ENCODE assay signal across 13 cellular contexts in the genomic region with DNA sequence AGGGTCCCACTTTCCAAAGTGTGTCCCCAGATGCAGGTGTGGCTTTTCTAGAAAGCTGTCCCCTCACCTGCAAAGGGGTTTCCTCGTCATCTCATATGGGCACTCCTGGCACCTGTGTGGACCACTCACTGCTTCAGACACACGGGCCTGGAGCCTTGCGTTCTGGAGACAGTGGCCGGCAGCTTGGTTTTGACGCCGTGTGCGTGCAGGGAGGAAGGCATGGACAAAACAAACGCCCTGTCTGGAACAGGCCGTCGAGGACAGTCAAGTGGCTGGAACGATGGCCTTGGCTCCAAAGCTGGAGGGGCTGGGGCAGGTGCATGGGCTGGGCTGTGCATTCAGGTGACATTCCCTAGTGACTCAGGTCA. TPM values are rescaled to one million over a fixed set of nuclear protein-coding genes. Genes with fewer than 3 reads are reported as not detected.
A peak's percentile ranks its signal among the peaks of the same experiment; 100 is the strongest.
DNase-seq lines count a peak whose midpoint lies in the region; ATAC-seq and TF ChIP-seq lines count a peak whose summit lies in the region.
"Had no signal": no experiment of that assay in that cellular context is flagged by ENCODE, and none has a peak within 500 bp of the region (broad histone marks: within the 10 kb centered on the region; RNA-seq: fewer than 3 reads in every experiment).

No MANE protein-coding gene starts in this region.

- H3K79me1 ChIP-seq in mesenchymal stem cell (replicated peaks; ENCODE audit: low read length, poor library complexity, severe bottlenecking): peaks cover 46% of the 10 kb centered on the region

- H2BK12ac ChIP-seq in mesenchymal stem cell (ENCODE audit: low read length in 2 of 2): no peak overlapping the region

- H3K14ac ChIP-seq in mesenchymal stem cell (ENCODE audit: low read length in 2 of 2): no peak overlapping the region

- H3K23ac ChIP-seq in mesenchymal stem cell (ENCODE audit: low read length in 2 of 2): no peak overlapping the region

- TF ChIP-seq CTCF in right atrium auricular region (IDR thresholded peaks at IDR 0.05): no peak
- no peak for TF ChIP-seq CTCF in glutamatergic neuron (IDR thresholded peaks at IDR 0.05; ENCODE audit: partially characterized antibody, unreplicated experiment)
- no peak for TF ChIP-seq CTCF in lower leg skin (IDR thresholded peaks at IDR 0.05)

- H3K27ac ChIP-seq in right atrium auricular region (no peak overlapping the region), mesenchymal stem cell (ENCODE audit: low read length, poor library complexity, severe bottlenecking) (no peak overlapping the region)

- peaks cover 8% of the 10 kb centered on the region for H3K27me3 Mint-ChIP-seq in glutamatergic neuron (ENCODE audit: unreplicated experiment)

- no peak overlapping the region for H3K18ac ChIP-seq in mesenchymal stem cell (ENCODE audit: low read depth in 1 of 2, low read length in 2 of 2)

- no peak overlapping the region for H3K4ac ChIP-seq in mesenchymal stem cell (ENCODE audit: low read depth in 1 of 2, low read length in 2 of 2)

- no peak overlapping the region for H2BK5ac ChIP-seq in mesenchymal stem cell (ENCODE audit: low read depth, low read length, poor library complexity, severe bottlenecking)

- DNase-seq in left ventricle myocardium superior (peak; percentile 12), right atrium auricular region (ENCODE audit: low spot score) (no peak), glutamatergic neuron (peak; percentile 1), mesenchymal stem cell (no peak), kidney glomerular epithelial cell (lab: John Stamatoyannopoulos, UW) (no peak), lower leg skin (ENCODE audit: low spot score in 2 of 2) (no peak)
- DNase-seq in activated CD4-positive, alpha-beta T cell treated with anti-CD3 and anti-CD28 coated beads, Interleukin-2, amount 50 U/mL, for 4 hours: no peak
- DNase-seq: Caco-2; CD8-positive, alpha-beta T cell; DND-41; GF-D8 had no signal

- H4K91ac ChIP-seq in mesenchymal stem cell (ENCODE audit: low read length): peak overlapping the region; percentile 20

- no peak overlapping the region for H4K8ac ChIP-seq in mesenchymal stem cell (ENCODE audit: low read length)

- H3K4me1 ChIP-seq in right atrium auricular region: peaks cover 0 to 33% of the 10 kb centered on the region in 2 donors
- H3K4me1 ChIP-seq in mesenchymal stem cell (ENCODE audit: control insufficient read depth, insufficient read depth, low read depth, low read length): peaks cover 10% of the 10 kb centered on the region
- H3K4me1 ChIP-seq: Caco-2, HAP-1 had no signal

- no peak overlapping the region for H2BK120ac ChIP-seq in mesenchymal stem cell (ENCODE audit: low read depth, low read length)

- H3K36me3 ChIP-seq in right atrium auricular region (peaks cover 56% of the 10 kb centered on the region), mesenchymal stem cell (ENCODE audit: control insufficient read depth in 1 of 2, insufficient read depth in 2 of 2, low read depth in 1 of 2, low read length in 2 of 2) (peaks cover 82 to 85% of the 10 kb centered on the region in 2 experiments)

- no peak overlapping the region for H2AK5ac ChIP-seq in mesenchymal stem cell (ENCODE audit: low read length, severe bottlenecking)

- H3K4me1 Mint-ChIP-seq in glutamatergic neuron (ENCODE audit: low read depth, unreplicated experiment): peaks cover 16% of the 10 kb centered on the region
- H3K4me1 Mint-ChIP-seq: CD14-positive monocyte had no signal

- peaks cover 7% of the 10 kb centered on the region for H3K9me3 Mint-ChIP-seq in glutamatergic neuron (ENCODE audit: unreplicated experiment)
- H3K9me3 Mint-ChIP-seq: CD14-positive monocyte; CD8-positive, alpha-beta T cell had no signal

- WGBS in mesenchymal stem cell: 97% methylated on average over 11 of the region's 11 CpGs
- WGBS in lower leg skin, 2 donors: 91 to 94% methylated on average over 11 of the region's 11 CpGs

- H3K9me3 ChIP-seq in right atrium auricular region (no peaks in the 10 kb centered on the region), mesenchymal stem cell (ENCODE audit: control insufficient read depth, low read length) (no peaks in the 10 kb centered on the region)
- H3K9me3 ChIP-seq: Caco-2, HAP-1 had no signal

- no peak for TF ChIP-seq POLR2A in lower leg skin (IDR thresholded peaks at IDR 0.05)

- H3K4me2 ChIP-seq in mesenchymal stem cell (ENCODE audit: low read length, poor library complexity, severe bottlenecking): no peak overlapping the region

- H3K4me3 Mint-ChIP-seq in glutamatergic neuron (ENCODE audit: unreplicated experiment): no peak overlapping the region
- H3K4me3 Mint-ChIP-seq: CD14-positive monocyte; CD8-positive, alpha-beta T cell had no signal

- intact Hi-C loops in left ventricle myocardium superior (cut with micrococcal nuclease): no loop called here
- intact Hi-C loops in lower leg skin (cut with DNase I; ENCODE audit: low total_unique reads): no loop called here

- H3K27me3 ChIP-seq in right atrium auricular region: no peaks in the 10 kb centered on the region
- H3K27me3 ChIP-seq in mesenchymal stem cell (ENCODE audit: control insufficient read depth in 1 of 2, insufficient read depth in 1 of 2, low read length in 2 of 2): no peaks in the 10 kb centered on the region

- ATAC-seq in left ventricle myocardium superior: no peak
- ATAC-seq: CD8-positive, alpha-beta T cell had no signal

- no peak overlapping the region for H3K9ac ChIP-seq in mesenchymal stem cell (ENCODE audit: low read length)

- H3K27ac Mint-ChIP-seq in glutamatergic neuron (ENCODE audit: unreplicated experiment): no peak overlapping the region
- H3K27ac Mint-ChIP-seq: CD14-positive monocyte; CD8-positive, alpha-beta T cell had no signal

- no peaks in the 10 kb centered on the region for H3K36me3 Mint-ChIP-seq in glutamatergic neuron (ENCODE audit: unreplicated experiment)

- H2BK15ac ChIP-seq in mesenchymal stem cell (ENCODE audit: low read depth, poor library complexity, severe bottlenecking): no peak overlapping the region

- no peak overlapping the region for H2AFZ ChIP-seq in mesenchymal stem cell (ENCODE audit: low read depth, low read length)

- H3K4me3 ChIP-seq in right atrium auricular region: no peak overlapping the region
- no peak overlapping the region for H3K4me3 ChIP-seq in mesenchymal stem cell (ENCODE audit: insufficient read depth in 1 of 2, low read depth in 1 of 2, low read length in 2 of 2)
- H3K4me3 ChIP-seq in lower leg skin (ENCODE audit: low read depth, poor library complexity, severe bottlenecking): no peak overlapping the region
- H3K4me3 ChIP-seq: HAP-1 had no signal

RNA-seq across cellular contexts. Expression of a gene that starts 13.0 kb away (rescaled TPM):
- 2.6 TPM for total RNA-seq in left ventricle myocardium superior
- total RNA-seq in right atrium auricular region: 1 to 10 TPM in 1 of 2 donors, under 1 TPM in 1; 0.59 to 2.4 TPM
- total RNA-seq in glutamatergic neuron (ENCODE audit: unreplicated experiment): 9.2 TPM
- polyA plus RNA-seq in mesenchymal stem cell (2013, experiment 1 of 2): 3.7 TPM
- polyA plus RNA-seq in mesenchymal stem cell (2013, experiment 2 of 2): 3.9 TPM
- 1 to 10 TPM; 1.4 to 2.5 (median 1.9) TPM for total RNA-seq in lower leg skin

RNA-seq across cellular contexts. Expression of a gene that starts 53.3 kb away (rescaled TPM):
- total RNA-seq in left ventricle myocardium superior (71.7 TPM), right atrium auricular region (10 to 100 TPM; 39.3 to 53.1 TPM), glutamatergic neuron (ENCODE audit: unreplicated experiment) (66.7 TPM), lower leg skin (100 to 1,000 TPM in 2 of 4 donors, 10 to 100 TPM in 2; 64.3 to 127 (median 84.1) TPM)
- 14.6 TPM for polyA plus RNA-seq in mesenchymal stem cell (2013, experiment 1 of 2)
- polyA plus RNA-seq in mesenchymal stem cell (2013, experiment 2 of 2): 15.2 TPM

Comparison
In these comparisons a context has a peak if more than half of its experiments do, and no peak if none do; other contexts are left out.
1. DNase-seq: peak in left ventricle myocardium superior (single experiment) and glutamatergic neuron (single experiment); none in right atrium auricular region (single experiment), mesenchymal stem cell (single experiment), activated CD4-positive, alpha-beta T cell treated with anti-CD3 and anti-CD28 coated beads, Interleukin-2, amount 50 U/mL, for 4 hours (0 of 2), kidney glomerular epithelial cell (single experiment) and lower leg skin (0 of 2).